In the genomic region with DNA sequence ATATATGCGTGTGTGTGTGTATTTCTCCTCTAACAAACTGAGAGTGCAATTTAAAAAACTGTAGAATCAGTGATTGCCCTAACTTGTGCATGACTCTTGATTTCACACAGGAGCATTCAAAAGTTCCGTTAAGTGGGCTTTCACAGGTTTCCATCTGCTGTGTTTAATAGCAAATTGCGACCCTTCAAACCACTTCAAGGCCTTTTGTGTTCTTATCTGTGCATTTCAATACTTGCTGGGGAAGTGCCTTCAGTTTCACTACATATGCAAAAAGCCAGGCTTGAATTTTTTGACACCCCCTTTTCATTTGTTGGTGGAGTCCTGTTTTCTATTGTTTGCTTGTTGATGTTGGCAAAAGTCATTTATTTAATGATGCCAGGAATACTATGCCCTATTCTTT, we compare ENCODE assay signal across 10 cellular contexts. TPM values are rescaled to one million over a fixed set of nuclear protein-coding genes. Genes with fewer than 3 reads are reported as not detected.
DNase-seq lines count a peak whose midpoint lies in the region; ATAC-seq, FAIRE-seq and TF ChIP-seq lines count a peak whose summit lies in the region.
"Had no signal": no experiment of that assay in that cellular context is flagged by ENCODE, and none has a peak within 500 bp of the region (broad histone marks: within the 10 kb centered on the region; RNA-seq: fewer than 3 reads in every experiment).

No MANE protein-coding gene starts in this region.

- no peak overlapping the region for H2BK12ac ChIP-seq in H1 (ENCODE audit: low read depth, low read length)

- H3K27me3 Mint-ChIP-seq in HFFc6 (ENCODE audit: insufficient read depth), result peaks cover 8% of the 10 kb centered on the region
- H3K27me3 Mint-ChIP-seq: activated CD4-positive, alpha-beta T cell treated with anti-CD3 and anti-CD28 coated beads for 36 hours had no signal

- 92 to 97% methylated on average over 3 of the region's 3 CpGs for WGBS in heart right ventricle, 2 donors
- 1% methylated on average over 3 of the region's 3 CpGs; no CpG with 5 or more reads in 1 of the 2 experiments for WGBS in H1 (ENCODE audit: extremely low coverage in 1 of 2, insufficient coverage in 1 of 2, insufficient read length in 1 of 2, insufficient replicate concordance in 2 of 2, low coverage in 1 of 2, low lambda C conversion rate in 2 of 2, missing lambda C conversion rate in 1 of 2), 2 experiments

- TF ChIP-seq RAD21 in H1 (IDR thresholded peaks at IDR 0.05 in 1 of 2, conservative IDR thresholded peaks at IDR 0.05 in 1 of 2; ENCODE audit: low read depth in 2 of 2, low read length in 2 of 2), result no peak

- H3K36me3 ChIP-seq in left ventricle myocardium inferior (no peaks in the 10 kb centered on the region), heart right ventricle (no peaks in the 10 kb centered on the region), H1 (ENCODE audit: control insufficient read depth in 2 of 4, insufficient read depth in 4 of 4, low read length in 3 of 4) (no peaks in the 10 kb centered on the region), vagina (no peaks in the 10 kb centered on the region)

- CTCF ChIA-PET in H1 (lab: Charles Lee; ENCODE audit: partially characterized antibody), result interaction anchor here (0.7 to 8.3 kb wide), 11 partner anchors 23 to 307 kb away, joined by 3 to 92 read pairs (median 3); no protein-coding TSS in a partner anchor

- H3K27ac ChIP-seq in left ventricle myocardium inferior (replicated peaks) (peak overlapping the region; percentile 91), heart right ventricle (peak overlapping the region in 3 of 10 donors; percentile 83 to 93 (median 85)), H1 (ENCODE audit: low read depth, low read length) (no peak overlapping the region; the same call in 1 of the 2 replicates), vagina (peak overlapping the region; percentile 91)

- TF ChIP-seq EP300 in H1 (IDR thresholded peaks at IDR 0.05; ENCODE audit: borderline replicate concordance in 1 of 2, low read depth in 2 of 2, low read length in 2 of 2), result no peak; a peak in 1 of 3 replicates

- no peak overlapping the region for H3K18ac ChIP-seq in H1 (ENCODE audit: extremely low read depth, low read length)

- no peak overlapping the region for H3K27ac Mint-ChIP-seq in HFFc6
- H3K27ac Mint-ChIP-seq: activated CD4-positive, alpha-beta T cell treated with anti-CD3 and anti-CD28 coated beads for 36 hours had no signal

- no peak overlapping the region for H2BK5ac ChIP-seq in H1 (ENCODE audit: low read depth, low read length)

- peaks cover 28% of the 10 kb centered on the region for H3K4me1 ChIP-seq in left ventricle myocardium inferior
- peaks cover 0 to 35% (median 14%) of the 10 kb centered on the region in 9 donors for H3K4me1 ChIP-seq in heart right ventricle
- H3K4me1 ChIP-seq in H1 (replicated peaks in 1 of 4; ENCODE audit: control insufficient read depth in 3 of 4, insufficient read depth in 4 of 4, low read length in 3 of 4), result peaks cover 18 to 34% (median 27%) of the 10 kb centered on the region in 4 experiments
- H3K4me1 ChIP-seq in vagina, result peaks cover 18% of the 10 kb centered on the region

- no peak for ATAC-seq in heart right ventricle

- intact Hi-C loops in left ventricle myocardium inferior (cut with micrococcal nuclease), result loop anchor here (5.0 to 10.0 kb wide), 2 partner anchors 256 to 578 kb away; no protein-coding TSS in a partner anchor
- intact Hi-C loops in heart right ventricle (cut with DNase I), result loop anchor here in 9 of 10 donors (5.0 to 10.0 kb wide), 8 partner anchors 246 to 1466 kb away; no protein-coding TSS in a partner anchor
- intact Hi-C loops in vagina (cut with DNase I), result loop anchor here (10.0 kb wide), 2 partner anchors 576 to 856 kb away; no protein-coding TSS in a partner anchor

- H3K36me3 Mint-ChIP-seq in HFFc6 (ENCODE audit: low read depth), result no peaks in the 10 kb centered on the region
- H3K36me3 Mint-ChIP-seq: naive B cell had no signal

- TF ChIP-seq CTCF in left ventricle myocardium inferior (IDR thresholded peaks at IDR 0.05; ENCODE audit: borderline replicate concordance) (no peak), heart right ventricle (IDR thresholded peaks at IDR 0.05) (no peak), H1 (IDR thresholded peaks at IDR 0.05; ENCODE audit: control extremely low read depth in 1 of 3, insufficient read depth in 1 of 3, low read depth in 1 of 3, low read length in 3 of 3) (no peak), vagina (IDR thresholded peaks at IDR 0.05) (no peak), HFFc6 (IDR thresholded peaks at IDR 0.05) (no peak)

- no peak overlapping the region for H3K56ac ChIP-seq in H1 (replicated peaks; ENCODE audit: insufficient read length, low read depth, low read length)

- no peak for DNase-seq in left ventricle myocardium inferior
- no peak for DNase-seq in heart right ventricle
- peak; percentile 57 for DNase-seq in NCI-H345 treated with DMSO at 0.1 percent for 48 hours (lab: John Stamatoyannopoulos, UW; ENCODE audit: unreplicated experiment)
- DNase-seq in H1 (ENCODE audit: low read depth in 1 of 2, low spot score in 2 of 2), result no peak
- DNase-seq in vagina (ENCODE audit: extremely low spot score in 2 of 2), result no peak
- DNase-seq in NCI-H2029 treated with DMSO at 0.1 percent for 48 hours (lab: John Stamatoyannopoulos, UW), result no peak
- no peak for DNase-seq in HFFc6
- DNase-seq in NCI-H2196 treated with DMSO at 0.1 percent for 48 hours (lab: John Stamatoyannopoulos, UW; ENCODE audit: unreplicated experiment), result no peak

- H3K9ac ChIP-seq in H1 (replicated peaks in 1 of 4; ENCODE audit: extremely low read depth in 1 of 4, low read depth in 3 of 4, low read length in 3 of 4), result no peak overlapping the region

- no peak overlapping the region for H3K4me3 ChIP-seq in left ventricle myocardium inferior
- peak overlapping the region in 1 of 10 donors; percentile 59 for H3K4me3 ChIP-seq in heart right ventricle
- peak overlapping the region in 1 of 4 experiments; percentile 50; a peak in 2 of 8 replicates for H3K4me3 ChIP-seq in H1 (ENCODE audit: extremely low read depth in 1 of 4, insufficient read depth in 2 of 4, low read depth in 3 of 4, low read length in 4 of 4)
- H3K4me3 ChIP-seq in vagina, result no peak overlapping the region

- H3K27me3 ChIP-seq in left ventricle myocardium inferior (ENCODE audit: low read depth) (no peaks in the 10 kb centered on the region), heart right ventricle (peaks cover 0 to 57% (median 0%) of the 10 kb centered on the region in 7 donors), H1 (replicated peaks in 1 of 4; ENCODE audit: control insufficient read depth in 3 of 4, extremely low read depth in 1 of 4, insufficient read depth in 3 of 4, low read length in 3 of 4) (no peaks in the 10 kb centered on the region), vagina (no peaks in the 10 kb centered on the region)

- H3K4me1 Mint-ChIP-seq in HFFc6 (ENCODE audit: low read depth), result peaks cover 17% of the 10 kb centered on the region

- no peak overlapping the region for H2AK5ac ChIP-seq in H1 (ENCODE audit: low read depth, low read length)

- H3K23ac ChIP-seq in H1 (ENCODE audit: insufficient read length), result no peak overlapping the region

- no peak overlapping the region for H2BK120ac ChIP-seq in H1 (replicated peaks; ENCODE audit: low read depth, low read length)

- H3K79me1 ChIP-seq in H1 (ENCODE audit: low read depth, low read length), result no peaks in the 10 kb centered on the region

- H2AFZ ChIP-seq in H1 (ENCODE audit: low read length), result no peak overlapping the region

- no peaks in the 10 kb centered on the region for H4K20me1 ChIP-seq in H1 (replicated peaks in 1 of 2; ENCODE audit: control insufficient read depth in 1 of 2, insufficient read depth in 2 of 2, low read length in 2 of 2)

- H4K8ac ChIP-seq in H1 (ENCODE audit: extremely low read depth, insufficient read depth, low read length), result no peak overlapping the region

- H2BK20ac ChIP-seq in H1 (ENCODE audit: low read length), result no peak overlapping the region

- H3K9me3 Mint-ChIP-seq in HFFc6, result no peaks in the 10 kb centered on the region
- H3K9me3 Mint-ChIP-seq: naive B cell had no signal

- peak; percentile 84 for FAIRE-seq in H1 (lab: Jason Lieb, UNC)

- POLR2A ChIA-PET in H1 (lab: Charles Lee; ENCODE audit: partially characterized antibody), result interaction anchor here (0.8 to 4.0 kb wide), 4 partner anchors 29 to 191 kb away, joined by 4 to 63 read pairs (median 11); no protein-coding TSS in a partner anchor

- no peaks in the 10 kb centered on the region for H3K23me2 ChIP-seq in H1 (ENCODE audit: low read depth, low read length)

- H4K5ac ChIP-seq in H1 (ENCODE audit: insufficient read length, low read depth, low read length), result peak overlapping the region; percentile 90

- no peak overlapping the region for H2BK15ac ChIP-seq in H1 (ENCODE audit: low read length)

- H3K4me3 Mint-ChIP-seq in HFFc6, result no peak overlapping the region

- H3K79me2 ChIP-seq in H1 (ENCODE audit: control insufficient read depth in 1 of 2, insufficient read depth in 2 of 2, low read length in 2 of 2), result peaks cover 0 to 11% of the 10 kb centered on the region in 2 experiments; a peak in 1 of 4 replicates

- H3K9me3 ChIP-seq in left ventricle myocardium inferior (replicated peaks), result no peaks in the 10 kb centered on the region
- H3K9me3 ChIP-seq in heart right ventricle, result no peaks in the 10 kb centered on the region
- H3K9me3 ChIP-seq in H1 (ENCODE audit: insufficient read depth in 2 of 2, low read depth in 1 of 2, low read length in 1 of 2), result no peaks in the 10 kb centered on the region
- H3K9me3 ChIP-seq in vagina, result no peaks in the 10 kb centered on the region

- TF ChIP-seq POLR2A in H1 (IDR thresholded peaks at IDR 0.05; ENCODE audit: control extremely low read depth in 1 of 2, low read depth in 2 of 2, low read length in 2 of 2) (no peak), vagina (IDR thresholded peaks at IDR 0.05) (no peak)

- no peak overlapping the region for H4K91ac ChIP-seq in H1 (replicated peaks; ENCODE audit: insufficient read length, low read length)

- no peak overlapping the region for H3K14ac ChIP-seq in H1 (ENCODE audit: insufficient read length)

- H3K4ac ChIP-seq in H1 (replicated peaks; ENCODE audit: insufficient read length, low read depth, low read length), result no peak overlapping the region

- peak overlapping the region; percentile 61 to 77 for H3K4me2 ChIP-seq in H1 (ENCODE audit: insufficient read depth in 1 of 2, low read depth in 2 of 2, low read length in 2 of 2)

RNA-seq across cellular contexts. Expression of gene CLYBL, which starts 52.7 kb away (rescaled TPM):
- total RNA-seq in left ventricle myocardium inferior (25.5 TPM), heart right ventricle (10 to 100 TPM; 23.0 to 38.9 (median 27.9) TPM), vagina (8.8 TPM)
- polyA plus RNA-seq in heart right ventricle (10 to 100 TPM in 1 of 2 donors, 1 to 10 TPM in 1; 9.7 to 14.6 TPM), H1 (2011; rRNA removed) (5.2 and 9.2 TPM in 2 replicates)
- 9.8 and 11.3 TPM in 2 replicates for total RNA-seq in H1 (2021; fragmentation: NEBNext Ultra II Directional; extraction: Animal tissue kit (Norgen Biotek cat#: 25700))
- 9.0 TPM for polyA plus RNA-seq in H1 (2011; cell fraction: cytosol; rRNA removed)
- polyA plus RNA-seq in H1 (2011; cell fraction: nucleus; rRNA removed), result 8.9 TPM
- 10.6 to 17.4 TPM (median 12.6 TPM) in 4 replicates for polyA plus RNA-seq in H1 (2012, experiment 1 of 2)
- 7.1 TPM for polyA plus RNA-seq in H1 (2012, experiment 2 of 2)
- polyA plus RNA-seq in H1 (2013, experiment 1 of 2), result 14.7 TPM
- polyA plus RNA-seq in H1 (2013, experiment 2 of 2), result 12.4 TPM
- 3.0 and 9.0 TPM in 2 replicates for polyA minus RNA-seq in H1 (2011; rRNA and poly(A)+ RNA removed)
- 3.5 TPM for polyA minus RNA-seq in H1 (2011; cell fraction: cytosol; rRNA and poly(A)+ RNA removed)
- polyA minus RNA-seq in H1 (2011; cell fraction: nucleus; rRNA and poly(A)+ RNA removed), result 17.8 TPM
- 1 to 10 TPM in 2 of 6 experiments, under 1 TPM in 4; 0.41 to 1.1 (median 0.77) TPM for total RNA-seq in HFFc6 (2021; fragmentation: NEBNext Ultra II Directional; extraction: Animal tissue kit (Norgen Biotek cat#: 25700))
